In the genomic region with DNA sequence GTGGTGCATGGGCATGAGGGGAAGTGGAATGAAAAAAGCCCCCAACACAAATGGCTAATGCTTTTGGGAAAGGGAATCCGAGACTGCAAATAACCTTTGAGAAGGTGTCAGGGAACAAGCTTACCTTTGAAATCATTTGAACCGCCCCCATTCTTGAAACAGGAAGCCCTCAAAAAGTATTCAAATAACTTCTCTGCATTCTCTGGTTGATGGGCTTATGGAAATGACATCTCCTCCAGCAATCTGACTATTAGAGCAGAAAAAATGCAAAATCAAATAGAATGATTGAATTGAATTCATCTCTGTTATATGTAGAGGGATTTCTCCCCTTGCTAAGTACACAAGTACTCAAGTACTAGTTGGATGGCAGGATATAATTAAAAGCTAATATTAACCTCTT, we compare ENCODE assay signal across 21 cellular contexts.
A peak's percentile ranks its signal among the peaks of the same experiment; 100 is the strongest.
DNase-seq lines count a peak whose midpoint lies in the region; ATAC-seq and TF ChIP-seq lines count a peak whose summit lies in the region.
"Had no signal": no experiment of that assay in that cellular context is flagged by ENCODE, and none has a peak within 500 bp of the region (broad histone marks: within the 10 kb centered on the region; RNA-seq: fewer than 3 reads in every experiment).

No MANE protein-coding gene starts in this region.

- DNase-seq in GM23338 (ENCODE audit: low spot score) = no peak
- DNase-seq in Karpas-422 = peak; percentile 98
- peak; percentile 44 for DNase-seq in NCI-H526 treated with DMSO at 0.1 percent for 48 hours (lab: John Stamatoyannopoulos, UW)
- DNase-seq in activated CD8-positive, alpha-beta memory T cell treated with anti-CD3 and anti-CD28 coated beads, Interleukin-2, amount 50 U/mL, for 48 hours = no peak
- DNase-seq in omental fat pad (ENCODE audit: low spot score) = no peak
- no peak for DNase-seq in stimulated activated CD4-positive, alpha-beta T cell treated with anti-CD3 and anti-CD28 coated beads, Interleukin-4, amount 100 ng/mL, for 24 hours
- no peak for DNase-seq in upper lobe of left lung
- DNase-seq: 8988T; ACHN; AML-193; BE2C; CD4-positive, alpha-beta T cell; CD8-positive, alpha-beta memory T cell; DMS 273 treated with DMSO at 0.1 percent for 48 hours; DMS79; GF-D8; H7; HCEC 1CT had no signal

- H3K36me3 ChIP-seq in GM23338 (ENCODE audit: insufficient read depth) (no peaks in the 10 kb centered on the region), Karpas-422 (ENCODE audit: insufficient read depth, low read length) (peaks cover 12% of the 10 kb centered on the region; the same call in 1 of the 2 replicates), upper lobe of left lung (no peaks in the 10 kb centered on the region)
- H3K36me3 ChIP-seq: BE2C; BLaER1 treated with 17β-estradiol and CSF1 and Interleukin-3, amounts not matched to agents 10 nM and 100 nM had no signal

- H3K9me3 ChIP-seq in Karpas-422 (ENCODE audit: low read length) (peaks cover 3% of the 10 kb centered on the region; the same call in 1 of the 2 replicates), upper lobe of left lung (no peaks in the 10 kb centered on the region)
- H3K9me3 ChIP-seq: A549; BE2C; BLaER1 treated with 17β-estradiol and CSF1 and Interleukin-3, amounts not matched to agents 10 nM and 100 nM had no signal

- TF ChIP-seq CTCF in GM23338 (conservative IDR thresholded peaks at IDR 0.05; ENCODE audit: low read depth in 2 of 2) (no peak), omental fat pad (IDR thresholded peaks at IDR 0.05) (no peak), upper lobe of left lung (IDR thresholded peaks at IDR 0.05) (no peak)

- H4K20me1 ChIP-seq in GM23338 (replicated peaks; ENCODE audit: insufficient read depth) = no peaks in the 10 kb centered on the region; the same call in 1 of the 2 replicates
- no peaks in the 10 kb centered on the region for H4K20me1 ChIP-seq in Karpas-422 (ENCODE audit: insufficient read depth, low read depth, low read length)
- H4K20me1 ChIP-seq: BLaER1 treated with 17β-estradiol and CSF1 and Interleukin-3, amounts not matched to agents 10 nM and 100 nM had no signal

- ATAC-seq in GM23338 (no peak), omental fat pad (ENCODE audit: low FRiP score) (no peak), upper lobe of left lung (ENCODE audit: low FRiP score in 2 of 2) (no peak)
- ATAC-seq: A549 had no signal

- H3K9me3 Mint-ChIP-seq in GM23338 = no peaks in the 10 kb centered on the region
- H3K9me3 Mint-ChIP-seq: CD4-positive, alpha-beta T cell; CD8-positive, alpha-beta memory T cell had no signal

- H3K27me3 ChIP-seq in GM23338 (ENCODE audit: insufficient read depth) (no peaks in the 10 kb centered on the region), Karpas-422 (ENCODE audit: low read length) (no peaks in the 10 kb centered on the region), upper lobe of left lung (no peaks in the 10 kb centered on the region)
- H3K27me3 ChIP-seq: BE2C; BLaER1 treated with 17β-estradiol and CSF1 and Interleukin-3, amounts not matched to agents 10 nM and 100 nM had no signal

- H2AFZ ChIP-seq in GM23338 = 0 out of 2 replicates have a peak overlapping the region, but pooled peaks have one; percentile 52
- peak overlapping the region; percentile 2; the same call in 1 of the 2 replicates for H2AFZ ChIP-seq in Karpas-422 (ENCODE audit: low read length)

- H3K4me3 Mint-ChIP-seq in GM23338 = no peak overlapping the region
- H3K4me3 Mint-ChIP-seq: CD14-positive monocyte; CD4-positive, alpha-beta T cell; CD8-positive, alpha-beta memory T cell had no signal

- TF ChIP-seq POLR2A in upper lobe of left lung (IDR thresholded peaks at IDR 0.05) = no peak

- WGBS in upper lobe of left lung, 2 donors = 67 to 69% methylated on average over 2 of the region's 2 CpGs

- H3K4me3 ChIP-seq in GM23338 (no peak overlapping the region), Karpas-422 (ENCODE audit: low read length) (peak overlapping the region; percentile 57), upper lobe of left lung (no peak overlapping the region)
- H3K4me3 ChIP-seq: A549; BLaER1 treated with 17β-estradiol and CSF1 and Interleukin-3, amounts not matched to agents 10 nM and 100 nM had no signal

- no peak overlapping the region for H3K27ac Mint-ChIP-seq in GM23338
- H3K27ac Mint-ChIP-seq: CD14-positive monocyte; CD4-positive, alpha-beta T cell; CD8-positive, alpha-beta memory T cell had no signal

- H3K4me2 ChIP-seq in GM23338 (no peak overlapping the region), Karpas-422 (ENCODE audit: low read depth, low read length, poor library complexity, severe bottlenecking) (peak overlapping the region; percentile 72)
- H3K4me2 ChIP-seq: A549; BLaER1 treated with 17β-estradiol and CSF1 and Interleukin-3, amounts not matched to agents 10 nM and 100 nM had no signal

- TF ChIP-seq EP300 in upper lobe of left lung (IDR thresholded peaks at IDR 0.05) = no peak

- H3K9me2 ChIP-seq in GM23338 (ENCODE audit: insufficient read depth) (0 out of 2 replicates have a peak, but pooled peaks cover 2% of the 10 kb centered on the region), Karpas-422 (replicated peaks; ENCODE audit: insufficient read depth, low read length) (no peaks in the 10 kb centered on the region)

- no peaks in the 10 kb centered on the region for H3K79me2 ChIP-seq in GM23338 (replicated peaks; ENCODE audit: insufficient read depth)
- H3K79me2 ChIP-seq in Karpas-422 (ENCODE audit: low read length) = no peaks in the 10 kb centered on the region

- H3K9ac ChIP-seq in Karpas-422 (ENCODE audit: low read length) = peak overlapping the region; percentile 62
- H3K9ac ChIP-seq: BLaER1 treated with 17β-estradiol and CSF1 and Interleukin-3, amounts not matched to agents 10 nM and 100 nM had no signal

- H3K4me1 Mint-ChIP-seq in GM23338 = no peaks in the 10 kb centered on the region
- H3K4me1 Mint-ChIP-seq: CD14-positive monocyte; CD8-positive, alpha-beta memory T cell had no signal

- H3K27me3 Mint-ChIP-seq in GM23338 (ENCODE audit: insufficient read depth, low read depth, poor library complexity) = no peaks in the 10 kb centered on the region

- no peaks in the 10 kb centered on the region for H3K36me3 Mint-ChIP-seq in GM23338 (ENCODE audit: low read depth)
- H3K36me3 Mint-ChIP-seq: CD14-positive monocyte; CD8-positive, alpha-beta memory T cell had no signal

- no peak overlapping the region for H3K27ac ChIP-seq in GM23338 (ENCODE audit: low read depth)
- peak overlapping the region; percentile 93 for H3K27ac ChIP-seq in Karpas-422 (ENCODE audit: low read length)
- H3K27ac ChIP-seq in upper lobe of left lung = no peak overlapping the region
- H3K27ac ChIP-seq: A549; BLaER1 treated with 17β-estradiol and CSF1 and Interleukin-3, amounts not matched to agents 10 nM and 100 nM had no signal

- H3K4me1 ChIP-seq in GM23338 (ENCODE audit: insufficient read depth) (peaks cover 3% of the 10 kb centered on the region; the same call in 1 of the 2 replicates), Karpas-422 (ENCODE audit: low read length) (peaks cover 76% of the 10 kb centered on the region), upper lobe of left lung (no peaks in the 10 kb centered on the region)
- H3K4me1 ChIP-seq: A549; BE2C; BLaER1 treated with 17β-estradiol and CSF1 and Interleukin-3, amounts not matched to agents 10 nM and 100 nM had no signal

- no peaks in the 10 kb centered on the region for H3F3A ChIP-seq in GM23338 (replicated peaks; ENCODE audit: low read depth)

TF ChIP-seq in GM23338, 12 proteins besides CTCF, POLR2A, EP300 and RAD21:
- TF ChIP-seq ZNF331 (CRISPR knock-in tag; IDR thresholded peaks at IDR 0.05; ENCODE audit: low read depth) = no peak

Comparison
In these comparisons a context has a peak if more than half of its experiments do, and no peak if none do; other contexts are left out.
1. DNase-seq: peak in Karpas-422 (single experiment) and NCI-H526 treated with DMSO at 0.1 percent for 48 hours (single experiment); none in GM23338 (single experiment), activated CD8-positive, alpha-beta memory T cell treated with anti-CD3 and anti-CD28 coated beads, Interleukin-2, amount 50 U/mL, for 48 hours (single experiment), omental fat pad (single experiment), stimulated activated CD4-positive, alpha-beta T cell treated with anti-CD3 and anti-CD28 coated beads, Interleukin-4, amount 100 ng/mL, for 24 hours (single experiment) and upper lobe of left lung (0 of 2).